24 cellular contexts compared by ENCODE assay signal in genomic region chr11:134668796-134669195, GRCh38.
"Had no signal": no experiment of that assay in that cellular context is flagged by ENCODE, and none has a peak within 500 bp of the region (broad histone marks: within the 10 kb centered on the region; RNA-seq: fewer than 3 reads in every experiment).

No MANE protein-coding gene starts in this region.

- H3K27ac ChIP-seq: adrenal gland, SK-N-MC had no signal

- H3K4me1 Mint-ChIP-seq: activated B cell treated with CpG ODN at 0.5 μM for 24 hours; activated CD4-positive, alpha-beta T cell treated with anti-CD3 and anti-CD28 coated beads, Interleukin-2, amount 10 ng/mL, durations not matched to agents 24 days and 14 days; activated naive CD8-positive, alpha-beta T cell treated with anti-CD3 and anti-CD28 coated beads, Interleukin-2, amount 10 ng/mL, durations not matched to agents 7 days and 5 days; T-cell had no signal

- DNase-seq: activated B cell treated with CpG ODN at 0.5 μM for 24 hours; activated CD4-positive, alpha-beta T cell treated with anti-CD3 and anti-CD28 coated beads for 1 hour; activated CD4-positive, alpha-beta T cell treated with anti-CD3 and anti-CD28 coated beads, Interleukin-2, amount 10 ng/mL, durations not matched to agents 24 days and 14 days; activated CD4-positive, alpha-beta T cell treated with anti-CD3 and anti-CD28 coated beads, Interleukin-2, amount 50 U/mL, for 48 hours; activated naive CD4-positive, alpha-beta T cell treated with anti-CD3 and anti-CD28 coated beads, Interleukin-2, amount 50 U/mL, for 16 hours; activated naive CD8-positive, alpha-beta T cell treated with anti-CD3 and anti-CD28 coated beads, Interleukin-2, amount 10 ng/mL, durations not matched to agents 7 days and 5 days; activated T-cell treated with anti-CD3 and anti-CD28 coated beads, Interleukin-2, amount 50 U/mL, for 1 hour; adrenal gland; anterior cingulate cortex; MG63; MV-4-11; NCI-H1092 treated with DMSO at 0.1 percent for 48 hours; NCI-H1417 treated with DMSO at 0.1 percent for 48 hours; NCI-H1694; NCI-H2029; NCI-H2107; NCI-H2171 treated with DMSO at 0.1 percent for 48 hours; NCI-H226; NCI-H526; NCI-H774; T-cell; T-helper 2 cell; T1000 had no signal

- ATAC-seq: T-cell had no signal

- H3K27ac Mint-ChIP-seq: activated B cell treated with CpG ODN at 0.5 μM for 24 hours; activated CD4-positive, alpha-beta T cell treated with anti-CD3 and anti-CD28 coated beads, Interleukin-2, amount 10 ng/mL, durations not matched to agents 24 days and 14 days; activated naive CD8-positive, alpha-beta T cell treated with anti-CD3 and anti-CD28 coated beads, Interleukin-2, amount 10 ng/mL, durations not matched to agents 7 days and 5 days; T-cell had no signal

- H3K4me1 ChIP-seq: adrenal gland had no signal

- H3K4me3 ChIP-seq: adrenal gland, MG63, SK-N-MC had no signal

- H3K36me3 ChIP-seq: adrenal gland, MG63 had no signal

- H3K9me3 ChIP-seq: adrenal gland, MG63 had no signal

- H3K9me3 Mint-ChIP-seq: activated CD4-positive, alpha-beta T cell treated with anti-CD3 and anti-CD28 coated beads, Interleukin-2, amount 10 ng/mL, durations not matched to agents 24 days and 14 days; activated naive CD8-positive, alpha-beta T cell treated with anti-CD3 and anti-CD28 coated beads, Interleukin-2, amount 10 ng/mL, durations not matched to agents 7 days and 5 days had no signal

- H3K36me3 Mint-ChIP-seq: activated naive CD8-positive, alpha-beta T cell treated with anti-CD3 and anti-CD28 coated beads, Interleukin-2, amount 10 ng/mL, durations not matched to agents 7 days and 5 days; T-cell had no signal

- H3K4me3 Mint-ChIP-seq: activated B cell treated with CpG ODN at 0.5 μM for 24 hours; activated CD4-positive, alpha-beta T cell treated with anti-CD3 and anti-CD28 coated beads, Interleukin-2, amount 10 ng/mL, durations not matched to agents 24 days and 14 days; activated naive CD8-positive, alpha-beta T cell treated with anti-CD3 and anti-CD28 coated beads, Interleukin-2, amount 10 ng/mL, durations not matched to agents 7 days and 5 days; T-cell had no signal
